2 cellular contexts compared by ENCODE assay signal in the genomic region with DNA sequence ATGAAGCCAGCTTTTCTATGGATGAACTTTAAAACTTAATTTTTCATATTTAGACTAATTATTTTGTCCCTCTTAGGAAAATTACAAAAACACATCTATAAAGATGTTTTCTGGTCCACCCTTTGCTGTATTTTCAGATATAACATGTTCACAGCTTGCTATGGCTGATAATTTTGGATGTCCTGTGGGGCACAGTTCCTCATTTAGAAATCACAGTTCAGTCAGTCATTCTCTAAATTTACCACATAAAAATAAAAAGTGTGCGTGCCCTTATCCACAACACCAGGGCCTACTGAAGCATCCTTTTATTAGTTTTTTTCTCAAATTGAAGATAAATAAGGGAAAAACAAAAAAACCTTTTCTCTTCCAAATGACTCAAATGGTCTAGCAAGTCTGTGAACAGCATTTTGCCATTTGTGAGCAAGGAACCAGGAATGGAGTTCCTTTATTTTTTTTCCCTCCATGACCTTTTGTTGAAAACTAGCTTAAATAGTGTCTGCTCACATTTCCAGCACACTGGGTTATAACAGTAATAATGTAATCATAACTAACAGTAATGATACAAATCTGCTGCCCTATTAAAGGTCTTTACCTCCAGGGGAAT.
TF ChIP-seq lines count a peak whose summit lies in the region.

No MANE protein-coding gene starts in this region.

TF ChIP-seq in HCT116, 20 proteins besides CTCF, POLR2A, EP300 and RAD21:
- TF ChIP-seq EZH2 (IDR thresholded peaks at IDR 0.05) = no peak
- no peak for TF ChIP-seq POLR2AphosphoS5 (IDR thresholded peaks at IDR 0.05; ENCODE audit: low read depth, low read length)
- TF ChIP-seq TCF7L2 (IDR thresholded peaks at IDR 0.05; ENCODE audit: borderline replicate concordance, extremely low read depth, insufficient read depth, insufficient read length) = no peak
- no peak for TF ChIP-seq CEBPB (IDR thresholded peaks at IDR 0.05; ENCODE audit: low read depth)
- TF ChIP-seq, protein P1, sequence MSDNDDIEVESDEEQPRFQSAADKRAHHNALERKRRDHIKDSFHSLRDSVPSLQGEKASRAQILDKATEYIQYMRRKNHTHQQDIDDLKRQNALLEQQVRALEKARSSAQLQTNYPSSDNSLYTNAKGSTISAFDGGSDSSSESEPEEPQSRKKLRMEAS (IDR thresholded peaks at IDR 0.05) = no peak
TF ChIP-seq in HCT116: peak in this region for 0.

TF ChIP-seq in GM12878, 131 proteins besides CTCF, POLR2A, EP300 and RAD21:
- TF ChIP-seq MEF2A (IDR thresholded peaks at IDR 0.05; ENCODE audit: insufficient read depth, low read depth, low read length) = no peak
- no peak for TF ChIP-seq TCF12 (IDR thresholded peaks at IDR 0.05; ENCODE audit: low read depth, low read length)
- TF ChIP-seq SMAD5 (IDR thresholded peaks at IDR 0.05; ENCODE audit: low read depth) = no peak
- no peak for TF ChIP-seq HCFC1 (IDR thresholded peaks at IDR 0.05; ENCODE audit: low read length)
- TF ChIP-seq BHLHE40 (IDR thresholded peaks at IDR 0.05; ENCODE audit: borderline replicate concordance in 1 of 2, low read depth in 2 of 2, low read length in 1 of 2) = peak; percentile 20 to 42; a peak in 1 of 4 replicates
- no peak for TF ChIP-seq HDAC6 (IDR thresholded peaks at IDR 0.05; ENCODE audit: unreplicated experiment)
- TF ChIP-seq ZNF24 (IDR thresholded peaks at IDR 0.05) = peak; percentile 32; the same call in 1 of the 2 replicates
- no peak for TF ChIP-seq POLR2AphosphoS2 (IDR thresholded peaks at IDR 0.05; ENCODE audit: low read depth, low read length)
- TF ChIP-seq EGR1 (IDR thresholded peaks at IDR 0.05; ENCODE audit: borderline replicate concordance in 1 of 2, low read depth in 2 of 2, low read length in 2 of 2) = no peak
- TF ChIP-seq JUNB (IDR thresholded peaks at IDR 0.05) = no peak
- TF ChIP-seq, protein P2, sequence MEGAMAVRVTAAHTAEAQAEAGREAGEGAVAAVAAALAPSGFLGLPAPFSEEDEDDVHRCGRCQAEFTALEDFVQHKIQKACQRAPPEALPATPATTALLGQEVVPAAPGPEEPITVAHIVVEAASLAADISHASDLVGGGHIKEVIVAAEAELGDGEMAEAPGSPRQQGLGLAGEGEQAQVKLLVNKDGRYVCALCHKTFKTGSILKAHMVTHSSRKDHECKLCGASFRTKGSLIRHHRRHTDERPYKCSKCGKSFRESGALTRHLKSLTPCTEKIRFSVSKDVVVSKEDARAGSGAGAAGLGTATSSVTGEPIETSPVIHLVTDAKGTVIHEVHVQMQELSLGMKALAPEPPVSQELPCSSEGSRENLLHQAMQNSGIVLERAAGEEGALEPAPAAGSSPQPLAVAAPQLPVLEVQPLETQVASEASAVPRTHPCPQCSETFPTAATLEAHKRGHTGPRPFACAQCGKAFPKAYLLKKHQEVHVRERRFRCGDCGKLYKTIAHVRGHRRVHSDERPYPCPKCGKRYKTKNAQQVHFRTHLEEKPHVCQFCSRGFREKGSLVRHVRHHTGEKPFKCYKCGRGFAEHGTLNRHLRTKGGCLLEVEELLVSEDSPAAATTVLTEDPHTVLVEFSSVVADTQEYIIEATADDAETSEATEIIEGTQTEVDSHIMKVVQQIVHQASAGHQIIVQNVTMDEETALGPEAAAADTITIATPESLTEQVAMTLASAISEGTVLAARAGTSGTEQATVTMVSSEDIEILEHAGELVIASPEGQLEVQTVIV (IDR thresholded peaks at IDR 0.05; ENCODE audit: borderline replicate concordance, partially characterized antibody) = no peak
- TF ChIP-seq SREBF1 (IDR thresholded peaks at IDR 0.05; ENCODE audit: low read length) = no peak
- no peak for TF ChIP-seq KLF5 (IDR thresholded peaks at IDR 0.05; ENCODE audit: partially characterized antibody)
- no peak for TF ChIP-seq SIN3A (IDR thresholded peaks at IDR 0.05; ENCODE audit: low read depth, low read length)
- TF ChIP-seq NR2C2 (IDR thresholded peaks at IDR 0.05; ENCODE audit: borderline replicate concordance, control insufficient read depth, insufficient read length, low read depth) = no peak
- peak; percentile 77; the same call in 1 of the 2 replicates for TF ChIP-seq SPI1 (IDR thresholded peaks at IDR 0.05; ENCODE audit: borderline replicate concordance, insufficient read depth, low read depth, low read length)
- no peak for TF ChIP-seq KDM1A (IDR thresholded peaks at IDR 0.05; ENCODE audit: borderline replicate concordance)
- TF ChIP-seq, protein P3, sequence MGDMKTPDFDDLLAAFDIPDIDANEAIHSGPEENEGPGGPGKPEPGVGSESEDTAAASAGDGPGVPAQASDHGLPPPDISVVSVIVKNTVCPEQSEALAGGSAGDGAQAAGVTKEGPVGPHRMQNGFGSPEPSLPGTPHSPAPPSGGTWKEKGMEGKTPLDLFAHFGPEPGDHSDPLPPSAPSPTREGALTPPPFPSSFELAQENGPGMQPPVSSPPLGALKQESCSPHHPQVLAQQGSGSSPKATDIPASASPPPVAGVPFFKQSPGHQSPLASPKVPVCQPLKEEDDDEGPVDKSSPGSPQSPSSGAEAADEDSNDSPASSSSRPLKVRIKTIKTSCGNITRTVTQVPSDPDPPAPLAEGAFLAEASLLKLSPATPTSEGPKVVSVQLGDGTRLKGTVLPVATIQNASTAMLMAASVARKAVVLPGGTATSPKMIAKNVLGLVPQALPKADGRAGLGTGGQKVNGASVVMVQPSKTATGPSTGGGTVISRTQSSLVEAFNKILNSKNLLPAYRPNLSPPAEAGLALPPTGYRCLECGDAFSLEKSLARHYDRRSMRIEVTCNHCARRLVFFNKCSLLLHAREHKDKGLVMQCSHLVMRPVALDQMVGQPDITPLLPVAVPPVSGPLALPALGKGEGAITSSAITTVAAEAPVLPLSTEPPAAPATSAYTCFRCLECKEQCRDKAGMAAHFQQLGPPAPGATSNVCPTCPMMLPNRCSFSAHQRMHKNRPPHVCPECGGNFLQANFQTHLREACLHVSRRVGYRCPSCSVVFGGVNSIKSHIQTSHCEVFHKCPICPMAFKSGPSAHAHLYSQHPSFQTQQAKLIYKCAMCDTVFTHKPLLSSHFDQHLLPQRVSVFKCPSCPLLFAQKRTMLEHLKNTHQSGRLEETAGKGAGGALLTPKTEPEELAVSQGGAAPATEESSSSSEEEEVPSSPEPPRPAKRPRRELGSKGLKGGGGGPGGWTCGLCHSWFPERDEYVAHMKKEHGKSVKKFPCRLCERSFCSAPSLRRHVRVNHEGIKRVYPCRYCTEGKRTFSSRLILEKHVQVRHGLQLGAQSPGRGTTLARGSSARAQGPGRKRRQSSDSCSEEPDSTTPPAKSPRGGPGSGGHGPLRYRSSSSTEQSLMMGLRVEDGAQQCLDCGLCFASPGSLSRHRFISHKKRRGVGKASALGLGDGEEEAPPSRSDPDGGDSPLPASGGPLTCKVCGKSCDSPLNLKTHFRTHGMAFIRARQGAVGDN (IDR thresholded peaks at IDR 0.05) = no peak
- TF ChIP-seq CBX3 (IDR thresholded peaks at IDR 0.05; ENCODE audit: borderline replicate concordance, low read depth) = no peak
- TF ChIP-seq STAT1 (conservative IDR thresholded peaks at IDR 0.05) = no peak
- TF ChIP-seq ZNF274 (IDR thresholded peaks at IDR 0.05; ENCODE audit: insufficient read depth, insufficient read length) = no peak
- TF ChIP-seq ESRRA (IDR thresholded peaks at IDR 0.05; ENCODE audit: low read length) = no peak
TF ChIP-seq in GM12878: peak in this region for 3.
